Comparison of ENCODE assay signal across 28 cellular contexts in the genomic region with DNA sequence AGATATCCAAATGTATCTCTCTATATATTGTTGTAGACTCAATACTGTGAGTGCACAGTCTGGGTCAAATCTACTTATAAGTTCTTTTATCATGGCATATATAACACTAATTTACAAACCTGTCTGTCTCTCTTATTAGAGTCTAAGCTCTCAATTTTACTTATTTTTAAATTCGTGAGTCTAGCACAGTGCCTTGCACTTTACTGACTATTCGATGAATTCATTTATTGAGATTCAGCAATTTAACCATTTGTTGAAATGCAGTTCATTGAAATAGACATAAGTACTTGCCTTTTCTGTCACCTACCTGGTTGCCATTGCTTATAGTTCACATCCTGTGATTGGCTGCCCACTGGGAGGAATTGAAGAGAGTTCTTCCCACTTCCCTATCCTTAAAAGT. TPM values are rescaled to one million over a fixed set of nuclear protein-coding genes. Genes with fewer than 3 reads are reported as not detected.
"Had no signal": no experiment of that assay in that cellular context is flagged by ENCODE, and none has a peak within 500 bp of the region (broad histone marks: within the 10 kb centered on the region; RNA-seq: fewer than 3 reads in every experiment).

No MANE protein-coding gene starts in this region.

- DNase-seq: colonic mucosa; cortex of kidney; dermis blood vessel endothelial cell; dorsolateral prefrontal cortex; effector CD4-positive, alpha-beta T cell; effector CD8-positive, alpha-beta T cell; effector memory CD4-positive, alpha-beta T cell; endodermal cell; esophagus squamous epithelium; foreskin fibroblast; foreskin keratinocyte; foreskin melanocyte; gastrocnemius medialis; glutamatergic neuron; head of caudate nucleus; heart left ventricle; heart right ventricle had no signal

- H3K9me3 ChIP-seq: colonic mucosa, esophagus muscularis mucosa, esophagus squamous epithelium, gastrocnemius medialis, gastroesophageal sphincter, heart left ventricle, heart right ventricle had no signal

- H3K27me3 Mint-ChIP-seq: dendritic cell treated with granulocyte-macrophage colony-stimulating factor and Interleukin-4, amounts not matched to agents 40 ng/mL and 50 ng/mL, for 4 days had no signal

- H3K27ac ChIP-seq: colonic mucosa, coronary artery, dorsolateral prefrontal cortex, epithelial cell of prostate, esophagus muscularis mucosa, esophagus squamous epithelium, foreskin keratinocyte, gastrocnemius medialis, gastroesophageal sphincter, heart left ventricle, heart right ventricle had no signal

- H3K9me3 Mint-ChIP-seq: dendritic cell treated with granulocyte-macrophage colony-stimulating factor and Interleukin-4, amounts not matched to agents 40 ng/mL and 50 ng/mL, for 4 days; endodermal cell had no signal

- H3K27ac Mint-ChIP-seq: dendritic cell treated with granulocyte-macrophage colony-stimulating factor and Interleukin-4, amounts not matched to agents 40 ng/mL and 50 ng/mL, for 4 days; endodermal cell had no signal

- ATAC-seq: esophagus mucosa, foreskin keratinocyte, gastrocnemius medialis, gastroesophageal sphincter, heart left ventricle, heart right ventricle had no signal

- H3K4me3 ChIP-seq: colonic mucosa, coronary artery, dorsolateral prefrontal cortex, esophagus muscularis mucosa, esophagus squamous epithelium, gastrocnemius medialis, gastroesophageal sphincter, heart left ventricle, heart right ventricle had no signal

- H3K36me3 ChIP-seq: colonic mucosa, esophagus muscularis mucosa, esophagus squamous epithelium, gastrocnemius medialis, gastroesophageal sphincter, heart left ventricle, heart right ventricle had no signal

- H3K4me3 Mint-ChIP-seq: dendritic cell treated with granulocyte-macrophage colony-stimulating factor and Interleukin-4, amounts not matched to agents 40 ng/mL and 50 ng/mL, for 4 days; endodermal cell had no signal

- H3K27me3 ChIP-seq: dorsolateral prefrontal cortex, esophagus muscularis mucosa, esophagus squamous epithelium, foreskin keratinocyte, gastrocnemius medialis, heart left ventricle, heart right ventricle had no signal

- FAIRE-seq: colon, endometrium, endothelial cell of umbilical vein, frontal cortex had no signal

- H3K4me1 ChIP-seq: colonic mucosa, esophagus muscularis mucosa, esophagus squamous epithelium, gastrocnemius medialis, gastroesophageal sphincter, heart left ventricle, heart right ventricle had no signal

RNA-seq across cellular contexts. Expression of gene CDK15, which starts 15.3 kb away (rescaled TPM):
- total RNA-seq: dermis blood vessel endothelial cell, dermis microvascular lymphatic vessel endothelial cell, endothelial cell of umbilical vein had no signal
- polyA plus RNA-seq: endothelial cell of umbilical vein had no signal
